Comparison of ENCODE assay signal across 8 cellular contexts in genomic region chr6:10747251-10747972, GRCh38. TPM values are rescaled to one million over a fixed set of nuclear protein-coding genes. Genes with fewer than 3 reads are reported as not detected.
DNase-seq lines count a peak whose midpoint lies in the region; ATAC-seq and TF ChIP-seq lines count a peak whose summit lies in the region.

TMEM14B (plus strand) TSS chr6:10747805; CDS start chr6:10749246, 1,441 bp downstream.

- H4K20me1 ChIP-seq in DND-41 (ENCODE audit: insufficient read depth, low read length) (peaks cover 14% of the 10 kb centered on the region), GM23248 (ENCODE audit: insufficient read depth) (no peaks in the 10 kb centered on the region; the same call in 1 of the 2 replicates)

- peak; percentile 92 for ATAC-seq in DND-41 (ENCODE audit: insufficient read depth, low read depth)
- ATAC-seq in naive thymus-derived CD4-positive, alpha-beta T cell: peak; percentile 99

- peaks cover 13% of the 10 kb centered on the region; the same call in 1 of the 2 replicates for H3F3A ChIP-seq in GM23248 (ENCODE audit: insufficient read depth)

- DNase-seq in DND-41 (peak; percentile 99), GM23248 (peak; percentile 99), Kasumi-1 (lab: John Stamatoyannopoulos, UW) (peak; percentile 97), RPMI7951 (ENCODE audit: low read depth) (peak; percentile 95), fibroblast of gingiva (ENCODE audit: low read depth) (peak; percentile 95)
- DNase-seq in activated T-helper 1 cell treated with anti-CD3 and anti-CD28 coated beads, Interleukin-2, amount 50 U/mL, for 16 hours (ENCODE audit: low read depth in 1 of 2, low spot score in 1 of 2): peak; percentile 99 to 100
- DNase-seq in naive thymus-derived CD4-positive, alpha-beta T cell: peak; percentile 97 to 100 (median 99)
- DNase-seq in stimulated activated naive CD4-positive, alpha-beta T cell (lab: John Stamatoyannopoulos, UW): peak; percentile 96 to 98 (median 98)

- peak within 1 kb of the TSS; percentile 92 for H3K4me2 ChIP-seq in DND-41 (ENCODE audit: insufficient read depth, low read length)
- peak within 1 kb of the TSS; percentile 90 for H3K4me2 ChIP-seq in GM23248 (ENCODE audit: unreplicated experiment)

- peak within 1 kb of the TSS; percentile 82 to 99 (median 96) for H3K27ac Mint-ChIP-seq in naive thymus-derived CD4-positive, alpha-beta T cell

- WGBS in GM23248 (ENCODE audit: low coverage in 1 of 2, low lambda C conversion rate in 2 of 2, missing lambda C conversion rate in 2 of 2), 2 experiments: 2% methylated on average over 36 to 51 of the region's 52 CpGs

- TF ChIP-seq CTCF in DND-41 (IDR thresholded peaks at IDR 0.05; ENCODE audit: borderline replicate concordance, extremely low read depth, low read length, poor library complexity, severe bottlenecking): no peak

- intact Hi-C loops in naive thymus-derived CD4-positive, alpha-beta T cell (cut with micrococcal nuclease): loop anchor here (1.0 to 2.0 kb wide), 11 partner anchors 12 to 790 kb away; partner anchors contain the start of genes C6orf52 (in 2 of the 2), MAK (in 2 of the 2), PAK1IP1 (in 2 of the 2) and SMIM13 (in 2 of the 2)

- H3K9me3 ChIP-seq in DND-41 (ENCODE audit: insufficient read depth, low read length, severe bottlenecking) (no peaks in the 10 kb centered on the region), GM23248 (ENCODE audit: low read depth) (no peaks in the 10 kb centered on the region)
- no peaks in the 10 kb centered on the region for H3K9me3 ChIP-seq in naive thymus-derived CD4-positive, alpha-beta T cell (ENCODE audit: control insufficient read depth in 2 of 3, low read length in 3 of 3)

- H2AFZ ChIP-seq in DND-41 (ENCODE audit: low read depth, low read length) (peak within 1 kb of the TSS; percentile 87), GM23248 (peak within 1 kb of the TSS; percentile 94)

- H3K27me3 ChIP-seq in DND-41 (ENCODE audit: insufficient read depth, low read length, poor library complexity) (no peaks in the 10 kb centered on the region), GM23248 (replicated peaks; ENCODE audit: insufficient read depth) (no peaks in the 10 kb centered on the region)
- no peaks in the 10 kb centered on the region for H3K27me3 ChIP-seq in naive thymus-derived CD4-positive, alpha-beta T cell (ENCODE audit: control insufficient read depth in 2 of 2, insufficient read depth in 2 of 2, low read length in 2 of 2)

- in situ Hi-C loops in GM23248 (cut with MboI): no loop called here

- no peaks in the 10 kb centered on the region for H3K27me3 Mint-ChIP-seq in naive thymus-derived CD4-positive, alpha-beta T cell

- peaks cover 42% of the 10 kb centered on the region for H3K4me1 ChIP-seq in DND-41 (ENCODE audit: insufficient read depth, low read length)
- peaks cover 14% of the 10 kb centered on the region; the same call in 1 of the 2 replicates for H3K4me1 ChIP-seq in GM23248 (ENCODE audit: insufficient read depth)
- H3K4me1 ChIP-seq in naive thymus-derived CD4-positive, alpha-beta T cell (ENCODE audit: control insufficient read depth in 2 of 2, insufficient read depth in 2 of 2, low read length in 2 of 2): peaks cover 12 to 37% of the 10 kb centered on the region in 2 donors

- peaks cover 24 to 67% (median 62%) of the 10 kb centered on the region in 7 donors for H3K4me1 Mint-ChIP-seq in naive thymus-derived CD4-positive, alpha-beta T cell

- H3K9me3 Mint-ChIP-seq in naive thymus-derived CD4-positive, alpha-beta T cell: no peaks in the 10 kb centered on the region

- H3K4me3 Mint-ChIP-seq in naive thymus-derived CD4-positive, alpha-beta T cell: peak within 1 kb of the TSS; percentile 85 to 98 (median 91)

- H3K4me3 ChIP-seq in DND-41 (ENCODE audit: low read depth in 1 of 2, low read length in 2 of 2) (peak within 1 kb of the TSS; percentile 75 to 90), GM23248 (peak within 1 kb of the TSS; percentile 88)
- H3K4me3 ChIP-seq in naive thymus-derived CD4-positive, alpha-beta T cell (ENCODE audit: low read length): peak within 1 kb of the TSS; percentile 71

- peak within 1 kb of the TSS; percentile 82 for H3K9ac ChIP-seq in DND-41 (ENCODE audit: low read depth, low read length)
- H3K9ac ChIP-seq in GM23248: peak within 1 kb of the TSS; percentile 92

- H3K27ac ChIP-seq in DND-41 (ENCODE audit: low read length) (peak within 1 kb of the TSS; percentile 94), GM23248 (peak within 1 kb of the TSS; percentile 52)
- H3K27ac ChIP-seq in naive thymus-derived CD4-positive, alpha-beta T cell (ENCODE audit: low read depth, low read length): peak within 1 kb of the TSS; percentile 79

- CTCF ChIA-PET in naive thymus-derived CD4-positive, alpha-beta T cell (lab: Charles Lee): interaction anchor here (0.6 to 1.2 kb wide), 2 partner anchors 12 to 269 kb away, joined by 3 to 4 read pairs; no protein-coding TSS in a partner anchor

- peaks cover 0 to 25% (median 10%) of the 10 kb centered on the region in 5 donors for H3K36me3 Mint-ChIP-seq in naive thymus-derived CD4-positive, alpha-beta T cell

- no peaks in the 10 kb centered on the region for H3K9me2 ChIP-seq in GM23248 (ENCODE audit: insufficient read depth)

- H3K79me2 ChIP-seq in DND-41 (ENCODE audit: insufficient read depth, low read length) (peaks cover 57% of the 10 kb centered on the region), GM23248 (ENCODE audit: insufficient read depth) (peaks cover 47% of the 10 kb centered on the region)

- POLR2A ChIA-PET in naive thymus-derived CD4-positive, alpha-beta T cell (lab: Charles Lee): interaction anchor here (0.6 to 4.5 kb wide), 6 partner anchors 9 to 358 kb away, joined by 3 to 72 read pairs (median 5); partner anchors contain the start of genes C6orf52, PAK1IP1 and TMEM14C

- peaks cover 34% of the 10 kb centered on the region for H3K36me3 ChIP-seq in DND-41 (ENCODE audit: insufficient read depth, low read length)
- no peaks in the 10 kb centered on the region for H3K36me3 ChIP-seq in GM23248 (ENCODE audit: low read depth)
- peaks cover 0 to 16% (median 7%) of the 10 kb centered on the region in 3 experiments for H3K36me3 ChIP-seq in naive thymus-derived CD4-positive, alpha-beta T cell (ENCODE audit: control insufficient read depth in 2 of 3, insufficient read depth in 3 of 3, low read length in 3 of 3)

RNA-seq across cellular contexts. Expression of gene TMEM14B, which starts in this region (rescaled TPM):
- total RNA-seq in GM23248 (2014; rRNA removed; shearing (Covaris generic)): 75.9 and 94.0 TPM in 2 replicates
- 148 and 158 TPM in 2 replicates for polyA plus RNA-seq in GM23248 (2016; fragmentation: Nextera tagmentation; extraction: Ambion mirVana)
- total RNA-seq in RPMI7951 (2014; rRNA removed; shearing (Covaris generic)): 181 and 185 TPM in 2 replicates
- total RNA-seq in naive thymus-derived CD4-positive, alpha-beta T cell: 10 to 100 TPM; 48.6 to 93.8 (median 75.4) TPM
- 100 to 1,000 TPM; 157 to 257 TPM for polyA plus RNA-seq in naive thymus-derived CD4-positive, alpha-beta T cell

Comparison
In these comparisons a context has a peak if more than half of its experiments do, and no peak if none do; other contexts are left out.
1. Peak in every context shown above with its lines: DNase-seq, ATAC-seq, H3K4me3 ChIP-seq and H3K27ac ChIP-seq.